7 cellular contexts compared by ENCODE assay signal in genomic region chr19:42279902-42280760, GRCh38. TPM values are rescaled to one million over a fixed set of nuclear protein-coding genes. Genes with fewer than 3 reads are reported as not detected.
DNase-seq lines count a peak whose midpoint lies in the region; ATAC-seq and TF ChIP-seq lines count a peak whose summit lies in the region.

No MANE protein-coding gene starts in this region.

- peak overlapping the region; percentile 91 for H3K27ac Mint-ChIP-seq in activated CD4-positive, alpha-beta memory T cell treated with anti-CD3 and anti-CD28 coated beads for 36 hours

- H3K9me3 Mint-ChIP-seq in activated CD4-positive, alpha-beta memory T cell treated with anti-CD3 and anti-CD28 coated beads for 36 hours, result no peaks in the 10 kb centered on the region

- ATAC-seq in GM18502 (IDR thresholded peaks at IDR 0.05; ENCODE audit: poor library complexity, unreplicated experiment) (peak; percentile 39), HG03354 (IDR thresholded peaks at IDR 0.05; ENCODE audit: poor library complexity, severe bottlenecking, unreplicated experiment) (peak; percentile 40), lower lobe of right lung (peak; percentile 66 to 75)

- TF ChIP-seq CTCF in lower lobe of right lung (IDR thresholded peaks at IDR 0.05), result peak; percentile 94

- H3K9ac ChIP-seq in duodenal mucosa (ENCODE audit: low read depth in 1 of 2, low read length in 2 of 2), result peak overlapping the region; percentile 62 to 80

- H3K4me1 Mint-ChIP-seq in activated CD4-positive, alpha-beta memory T cell treated with anti-CD3 and anti-CD28 coated beads for 36 hours (ENCODE audit: low read depth), result peaks cover 57% of the 10 kb centered on the region

- POLR2A ChIA-PET in activated CD4-positive, alpha-beta memory T cell treated with anti-CD3 and anti-CD28 coated beads for 36 hours (lab: Charles Lee), result interaction anchor here (0.6 to 2.3 kb wide), 7 partner anchors 10 to 61 kb away, joined by 3 to 15 read pairs (median 5); partner anchors contain the start of gene GSK3A

- peak overlapping the region; percentile 60 for H3K27ac ChIP-seq in duodenal mucosa (ENCODE audit: low read depth, low read length)
- H3K27ac ChIP-seq in lower lobe of right lung, result peak overlapping the region; percentile 85

- intact Hi-C loops in activated CD4-positive, alpha-beta memory T cell treated with anti-CD3 and anti-CD28 coated beads for 36 hours (cut with micrococcal nuclease), result loop anchor here (1.0 kb wide), 1 partner anchor 147 kb away; no protein-coding TSS in a partner anchor
- intact Hi-C loops in lower lobe of right lung (cut with DNase I), result no loop called here

- H3K4me3 ChIP-seq in duodenal mucosa (ENCODE audit: low read depth in 1 of 2, low read length in 2 of 2) (peak overlapping the region; percentile 84 to 86), lower lobe of right lung (peak overlapping the region; percentile 71)

- peaks cover 0 to 11% of the 10 kb centered on the region in 2 donors for H3K36me3 ChIP-seq in duodenal mucosa (ENCODE audit: control insufficient read depth in 1 of 2, insufficient read depth in 2 of 2, low read length in 2 of 2)
- peaks cover 2% of the 10 kb centered on the region for H3K36me3 ChIP-seq in lower lobe of right lung

- CTCF ChIA-PET in activated CD4-positive, alpha-beta memory T cell treated with anti-CD3 and anti-CD28 coated beads for 36 hours (lab: Charles Lee), result interaction anchor here (0.6 to 7.0 kb wide), 28 partner anchors 8 to 171 kb away, joined by 3 to 107 read pairs (median 5); partner anchors contain the start of genes ERF, GSK3A, PAFAH1B3 and POU2F2

- H3K4me3 Mint-ChIP-seq in activated CD4-positive, alpha-beta memory T cell treated with anti-CD3 and anti-CD28 coated beads for 36 hours, result no peak overlapping the region

- no peaks in the 10 kb centered on the region for H3K27me3 Mint-ChIP-seq in activated CD4-positive, alpha-beta memory T cell treated with anti-CD3 and anti-CD28 coated beads for 36 hours

- H3K4me1 ChIP-seq in duodenal mucosa (ENCODE audit: control insufficient read depth in 1 of 2, insufficient read depth in 2 of 2, low read length in 2 of 2) (peaks cover 61 to 67% of the 10 kb centered on the region in 2 donors), lower lobe of right lung (peaks cover 76% of the 10 kb centered on the region)

- peaks cover 7% of the 10 kb centered on the region for H3K36me3 Mint-ChIP-seq in activated CD4-positive, alpha-beta memory T cell treated with anti-CD3 and anti-CD28 coated beads for 36 hours

- DNase-seq in NCI-H526 (lab: John Stamatoyannopoulos, UW) (peak; percentile 89 to 98), lower lobe of right lung (peak; percentile 89)
- peak; percentile 92 for DNase-seq in activated CD4-positive, alpha-beta memory T cell treated with anti-CD3 and anti-CD28 coated beads for 36 hours
- DNase-seq in stimulated activated CD4-positive, alpha-beta T cell treated with anti-CD3 and anti-CD28 coated beads, TNF-alpha, amount 100 ng/mL, for 1 hour (ENCODE audit: low read depth in 3 of 3, low spot score in 1 of 3), result peak; percentile 65 to 73 (median 66)

- H3K27me3 ChIP-seq in duodenal mucosa (ENCODE audit: control insufficient read depth in 1 of 2, insufficient read depth in 2 of 2, low read length in 2 of 2), result no peaks in the 10 kb centered on the region
- no peaks in the 10 kb centered on the region for H3K27me3 ChIP-seq in lower lobe of right lung (ENCODE audit: low read depth)

- no peaks in the 10 kb centered on the region for H3K9me3 ChIP-seq in duodenal mucosa (ENCODE audit: control insufficient read depth in 1 of 2, low read length in 2 of 2)
- H3K9me3 ChIP-seq in lower lobe of right lung, result no peaks in the 10 kb centered on the region

RNA-seq across cellular contexts. Expression of gene CIC, which starts 11.1 kb away (rescaled TPM):
- 10 to 100 TPM; 56.9 to 64.2 TPM for total RNA-seq in activated CD4-positive, alpha-beta memory T cell treated with anti-CD3 and anti-CD28 coated beads for 36 hours
- 67.9 TPM for total RNA-seq in lower lobe of right lung

RNA-seq across cellular contexts. Expression of gene PRR19, which starts 21.8 kb away (rescaled TPM):
- under 1 TPM; 0.61 to 0.81 TPM for total RNA-seq in activated CD4-positive, alpha-beta memory T cell treated with anti-CD3 and anti-CD28 coated beads for 36 hours
- 0.71 TPM for total RNA-seq in lower lobe of right lung

RNA-seq across cellular contexts. Expression of gene PAFAH1B3, which starts 22.3 kb away (rescaled TPM):
- 10 to 100 TPM; 46.6 to 54.7 TPM for total RNA-seq in activated CD4-positive, alpha-beta memory T cell treated with anti-CD3 and anti-CD28 coated beads for 36 hours
- total RNA-seq in lower lobe of right lung, result 13.4 TPM

RNA-seq across cellular contexts. Expression of gene ERF, which starts 25.2 kb away (rescaled TPM):
- total RNA-seq in activated CD4-positive, alpha-beta memory T cell treated with anti-CD3 and anti-CD28 coated beads for 36 hours, result 10 to 100 TPM; 43.1 to 56.5 TPM
- total RNA-seq in lower lobe of right lung, result 35.8 TPM

RNA-seq across cellular contexts. Expression of gene TMEM145, which starts 33.0 kb away (rescaled TPM):
- under 1 TPM in 1 of 2 experiments, not detected in 1; 0.29 TPM for total RNA-seq in activated CD4-positive, alpha-beta memory T cell treated with anti-CD3 and anti-CD28 coated beads for 36 hours
- total RNA-seq in lower lobe of right lung, result not detected

Comparison
In these comparisons a context has a peak if more than half of its experiments do, and no peak if none do; other contexts are left out.
1. Peak in every context shown above with its lines: DNase-seq, ATAC-seq, H3K4me3 ChIP-seq and H3K27ac ChIP-seq.